ENCODE assay signal across 28 cellular contexts in the genomic region with DNA sequence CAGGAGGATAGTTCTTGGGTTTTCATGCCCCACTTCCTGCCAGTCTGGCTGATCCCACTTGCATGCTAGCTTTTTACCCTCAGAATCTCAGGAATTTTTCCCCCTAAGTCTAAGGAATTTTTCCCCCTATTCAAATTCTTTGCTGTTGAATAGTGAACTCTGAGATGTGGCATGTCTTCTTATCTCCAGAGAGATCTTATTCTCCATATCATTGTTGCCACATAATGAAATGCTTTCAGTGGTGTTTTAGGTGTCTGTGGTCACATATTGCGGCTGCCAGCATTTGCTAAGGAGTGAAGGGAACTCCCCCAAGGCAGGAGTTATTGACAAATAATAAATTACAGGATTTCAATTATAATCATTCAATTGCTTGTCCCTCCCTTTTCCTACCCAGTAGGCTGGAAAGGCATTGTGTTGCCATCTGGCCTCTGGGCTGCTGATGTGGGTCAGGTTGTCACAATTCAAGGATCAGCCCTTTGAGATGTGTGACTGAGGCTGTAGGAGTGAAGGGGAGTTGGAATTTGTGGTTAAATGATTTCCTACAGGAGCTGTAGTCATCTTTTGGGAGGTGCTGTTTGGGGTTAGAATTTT. TPM values are rescaled to one million over a fixed set of nuclear protein-coding genes. Genes with fewer than 3 reads are reported as not detected.
DNase-seq lines count a peak whose midpoint lies in the region; FAIRE-seq lines count a peak whose summit lies in the region.
"Had no signal": no experiment of that assay in that cellular context is flagged by ENCODE, and none has a peak within 500 bp of the region (broad histone marks: within the 10 kb centered on the region; RNA-seq: fewer than 3 reads in every experiment).

No MANE protein-coding gene starts in this region.

- in situ Hi-C loops in ACHN (cut with HindIII; ENCODE audit: low pct_ligation_motif_present, low pct_unique_long_range_greater_than_20kb, low sequenced_read_pairs) = no loop called here

- CTCF ChIA-PET in activated naive CD4-positive, alpha-beta T cell treated with anti-CD3 and anti-CD28 coated beads for 36 hours (lab: Charles Lee) = no interaction called here

- no peak overlapping the region for H3K4me3 Mint-ChIP-seq in activated naive CD4-positive, alpha-beta T cell treated with anti-CD3 and anti-CD28 coated beads for 36 hours
- H3K4me3 Mint-ChIP-seq: activated CD4-positive, alpha-beta T cell treated with anti-CD3 and anti-CD28 coated beads, Interleukin-2, amount 10 ng/mL, durations not matched to agents 7 days and 5 days; stimulated activated naive CD8-positive, alpha-beta T cell treated with anti-CD3 and anti-CD28 coated beads, Interleukin-15, amount 100 ng/mL, for 72 hours; T-helper 17 cell had no signal

- no peaks in the 10 kb centered on the region for H3K36me3 Mint-ChIP-seq in activated naive CD4-positive, alpha-beta T cell treated with anti-CD3 and anti-CD28 coated beads for 36 hours (ENCODE audit: low read depth)
- H3K36me3 Mint-ChIP-seq: activated naive CD4-positive, alpha-beta T cell treated with anti-CD3 and anti-CD28 coated beads, Interleukin-2, amount 50 U/mL, for 72 hours had no signal

- H3K27me3 Mint-ChIP-seq in activated naive CD4-positive, alpha-beta T cell treated with anti-CD3 and anti-CD28 coated beads for 36 hours (ENCODE audit: low read depth) = peaks cover 8% of the 10 kb centered on the region
- H3K27me3 Mint-ChIP-seq: stimulated activated naive CD8-positive, alpha-beta T cell treated with anti-CD3 and anti-CD28 coated beads, Interleukin-15, amount 100 ng/mL, for 72 hours had no signal

- no peak for FAIRE-seq in HTR-8/SVneo (lab: Jason Lieb, UNC)
- FAIRE-seq: D721Med, frontal cortex had no signal

- H3K27ac Mint-ChIP-seq in activated naive CD4-positive, alpha-beta T cell treated with anti-CD3 and anti-CD28 coated beads for 36 hours = no peak overlapping the region
- H3K27ac Mint-ChIP-seq: activated CD4-positive, alpha-beta T cell treated with anti-CD3 and anti-CD28 coated beads, Interleukin-2, amount 10 ng/mL, durations not matched to agents 7 days and 5 days; activated naive CD4-positive, alpha-beta T cell treated with anti-CD3 and anti-CD28 coated beads, Interleukin-2, amount 50 U/mL, for 72 hours; stimulated activated naive CD8-positive, alpha-beta T cell treated with anti-CD3 and anti-CD28 coated beads, Interleukin-15, amount 100 ng/mL, for 72 hours; T-helper 17 cell had no signal

- DNase-seq in ACHN (peak; percentile 90), GM04503 (ENCODE audit: low read depth) (peak; percentile 13), RPMI7951 (ENCODE audit: low read depth) (peak; percentile 54), kidney glomerular epithelial cell (lab: John Stamatoyannopoulos, UW) (peak; percentile 97), HTR-8/SVneo (ENCODE audit: insufficient read length, low spot score) (no peak), DMS 273 treated with DMSO at 0.1 percent for 48 hours (lab: John Stamatoyannopoulos, UW) (no peak)
- DNase-seq in activated naive CD4-positive, alpha-beta T cell treated with anti-CD3 and anti-CD28 coated beads for 36 hours = no peak
- DNase-seq in activated T-cell treated with anti-CD3 and anti-CD28 coated beads, Interleukin-2, amount 50 U/mL, for 1 hour = no peak
- DNase-seq: 8988T; activated CD4-positive, alpha-beta T cell treated with anti-CD3 and anti-CD28 coated beads, Interleukin-2, amount 10 ng/mL, durations not matched to agents 7 days and 5 days; cerebellar nuclear complex; hippocampal formation; Karpas-422; NCI-H1092 treated with DMSO at 0.1 percent for 48 hours; NCI-H2029; spleen; stimulated activated naive CD8-positive, alpha-beta T cell treated with anti-CD3 and anti-CD28 coated beads, Interleukin-15, amount 100 ng/mL, for 72 hours; T-helper 17 cell; WERI-Rb-1 had no signal

- no peaks in the 10 kb centered on the region for H3K9me3 Mint-ChIP-seq in activated naive CD4-positive, alpha-beta T cell treated with anti-CD3 and anti-CD28 coated beads for 36 hours
- H3K9me3 Mint-ChIP-seq: activated CD4-positive, alpha-beta T cell treated with anti-CD3 and anti-CD28 coated beads, Interleukin-2, amount 10 ng/mL, durations not matched to agents 7 days and 5 days; activated naive CD4-positive, alpha-beta T cell treated with anti-CD3 and anti-CD28 coated beads, Interleukin-2, amount 50 U/mL, for 72 hours; stimulated activated naive CD8-positive, alpha-beta T cell treated with anti-CD3 and anti-CD28 coated beads, Interleukin-15, amount 100 ng/mL, for 72 hours had no signal

- intact Hi-C loops in activated naive CD4-positive, alpha-beta T cell treated with anti-CD3 and anti-CD28 coated beads for 36 hours (cut with micrococcal nuclease) = no loop called here

- no peaks in the 10 kb centered on the region for H3K4me1 Mint-ChIP-seq in activated naive CD4-positive, alpha-beta T cell treated with anti-CD3 and anti-CD28 coated beads for 36 hours (ENCODE audit: low read depth)
- H3K4me1 Mint-ChIP-seq: activated CD4-positive, alpha-beta T cell treated with anti-CD3 and anti-CD28 coated beads, Interleukin-2, amount 10 ng/mL, durations not matched to agents 7 days and 5 days; stimulated activated naive CD8-positive, alpha-beta T cell treated with anti-CD3 and anti-CD28 coated beads, Interleukin-15, amount 100 ng/mL, for 72 hours; T-helper 17 cell had no signal

RNA-seq across cellular contexts. Expression of gene FLG, which starts 3.9 kb away (rescaled TPM):
- total RNA-seq in RPMI7951 (2014; rRNA removed; shearing (Covaris generic)) = under 0.01 and 0.12 TPM in 2 replicates
- not detected for total RNA-seq in activated naive CD4-positive, alpha-beta T cell treated with anti-CD3 and anti-CD28 coated beads for 36 hours
- total RNA-seq: activated CD4-positive, alpha-beta T cell treated with anti-CD3 and anti-CD28 coated beads, Interleukin-2, amount 10 ng/mL, durations not matched to agents 7 days and 5 days; activated naive CD4-positive, alpha-beta T cell treated with anti-CD3 and anti-CD28 coated beads, Interleukin-2, amount 50 U/mL, for 72 hours; ascending aorta; G401; lung microvascular endothelial cell; NCI-H460; SK-MEL-5; T-helper 17 cell; tibial nerve had no signal

RNA-seq across cellular contexts. Expression of gene FLG2, which starts 30.9 kb away (rescaled TPM):
- not detected in 2 replicates for total RNA-seq in RPMI7951 (2014; rRNA removed; shearing (Covaris generic))
- not detected for total RNA-seq in activated naive CD4-positive, alpha-beta T cell treated with anti-CD3 and anti-CD28 coated beads for 36 hours
- total RNA-seq: activated CD4-positive, alpha-beta T cell treated with anti-CD3 and anti-CD28 coated beads, Interleukin-2, amount 10 ng/mL, durations not matched to agents 7 days and 5 days; activated naive CD4-positive, alpha-beta T cell treated with anti-CD3 and anti-CD28 coated beads, Interleukin-2, amount 50 U/mL, for 72 hours; ascending aorta; frontal cortex; G401; lung microvascular endothelial cell; SK-MEL-5; T-helper 17 cell; tibial nerve had no signal

Comparison
In these comparisons a context has a peak if more than half of its experiments do, and no peak if none do; other contexts are left out.
1. DNase-seq: peak in ACHN (single experiment), GM04503 (single experiment), RPMI7951 (single experiment) and kidney glomerular epithelial cell (single experiment); none in activated naive CD4-positive, alpha-beta T cell treated with anti-CD3 and anti-CD28 coated beads for 36 hours (single experiment), activated T-cell treated with anti-CD3 and anti-CD28 coated beads, Interleukin-2, amount 50 U/mL, for 1 hour (single experiment), HTR-8/SVneo (single experiment) and DMS 273 treated with DMSO at 0.1 percent for 48 hours (single experiment).